ENCODE assay signal across 8 cellular contexts in genomic region chr3:28348637-28349396, GRCh38. TPM values are rescaled to one million over a fixed set of nuclear protein-coding genes. Genes with fewer than 3 reads are reported as not detected.
DNase-seq lines count a peak whose midpoint lies in the region; ATAC-seq and TF ChIP-seq lines count a peak whose summit lies in the region.

A gene with protein sequence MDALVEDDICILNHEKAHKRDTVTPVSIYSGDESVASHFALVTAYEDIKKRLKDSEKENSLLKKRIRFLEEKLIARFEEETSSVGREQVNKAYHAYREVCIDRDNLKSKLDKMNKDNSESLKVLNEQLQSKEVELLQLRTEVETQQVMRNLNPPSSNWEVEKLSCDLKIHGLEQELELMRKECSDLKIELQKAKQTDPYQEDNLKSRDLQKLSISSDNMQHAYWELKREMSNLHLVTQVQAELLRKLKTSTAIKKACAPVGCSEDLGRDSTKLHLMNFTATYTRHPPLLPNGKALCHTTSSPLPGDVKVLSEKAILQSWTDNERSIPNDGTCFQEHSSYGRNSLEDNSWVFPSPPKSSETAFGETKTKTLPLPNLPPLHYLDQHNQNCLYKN (minus strand): TSS chr3:28348824. CDS start chr3:28340617, 8,207 bp downstream.
ZCWPW2 (plus strand) TSS chr3:28348721; CDS start chr3:28413069, 64,348 bp downstream.

- no peak for TF ChIP-seq CTCF in WTC11 (IDR thresholded peaks at IDR 0.05)

- CTCF ChIA-PET in WTC11 (lab: Charles Lee) = interaction anchor here (0.8 to 2.1 kb wide), 9 partner anchors 9 to 637 kb away, joined by 3 to 8 read pairs (median 4); partner anchors contain the start of gene EOMES

- POLR2A ChIA-PET in WTC11 (lab: Charles Lee) = interaction anchor here (0.6 to 1.3 kb wide), 7 partner anchors 11 to 1410 kb away, joined by 3 to 5 read pairs (median 4); partner anchors contain the start of gene CMC1

- peaks cover 7% of the 10 kb centered on the region for H3K9me3 Mint-ChIP-seq in WTC11

- H3K27ac ChIP-seq in caudate nucleus (ENCODE audit: low read depth, low read length) = peak within 1 kb of the TSS; percentile 96

- ATAC-seq in GM18907 (IDR thresholded peaks at IDR 0.05; ENCODE audit: unreplicated experiment) (peak; percentile 94), HG03159 (IDR thresholded peaks at IDR 0.05; ENCODE audit: unreplicated experiment) (peak; percentile 85), WTC11 (peak; percentile 85)

- peaks cover 7% of the 10 kb centered on the region for H3K36me3 Mint-ChIP-seq in WTC11

- H3K4me1 Mint-ChIP-seq in WTC11 = peaks cover 27% of the 10 kb centered on the region

- DNase-seq in AG08396 (ENCODE audit: low spot score) (peak; percentile 90), NCI-H2227 (lab: John Stamatoyannopoulos, UW; ENCODE audit: unreplicated experiment) (peak; percentile 93), WTC11 (ENCODE audit: low spot score) (peak; percentile 89), caudate nucleus (lab: John Stamatoyannopoulos, UW) (peak; percentile 3 to 94 (median 87)), inferior parietal cortex (ENCODE audit: extremely low spot score) (peak; percentile 91)
- peak; percentile 82 to 89 for DNase-seq in stimulated activated CD4-positive, alpha-beta T cell treated with anti-CD3 and anti-CD28 coated beads, Interleukin-12 subunit alpha, Interleukin-12 subunit beta, amount 100 ng/mL, for 24 hours (ENCODE audit: low read depth in 2 of 2)

- H3K4me3 Mint-ChIP-seq in WTC11 = peak within 1 kb of the TSS; percentile 91

- H3K27ac Mint-ChIP-seq in WTC11 = peak within 1 kb of the TSS; percentile 90

- no peaks in the 10 kb centered on the region for H3K27me3 Mint-ChIP-seq in WTC11 (ENCODE audit: low read depth)

TF ChIP-seq in WTC11, 78 proteins besides CTCF, POLR2A, EP300 and RAD21 (continues in another document):
- TF ChIP-seq JUN (CRISPR knock-in tag; IDR thresholded peaks at IDR 0.05) (peak; percentile 19; the same call in 1 of the 2 replicates), ETV6 (CRISPR knock-in tag; IDR thresholded peaks at IDR 0.05) (peak; percentile 85), NR3C1 (CRISPR knock-in tag; conservative IDR thresholded peaks at IDR 0.05; ENCODE audit: low read depth) (no peak; the same call in 1 of the 2 replicates), FOXJ3 (CRISPR knock-in tag; IDR thresholded peaks at IDR 0.05; ENCODE audit: borderline replicate concordance) (no peak), ZNF396 (CRISPR knock-in tag; IDR thresholded peaks at IDR 0.05; ENCODE audit: borderline replicate concordance) (no peak), TEAD1 (CRISPR knock-in tag; IDR thresholded peaks at IDR 0.05) (peak; percentile 16), NR2C2 (CRISPR knock-in tag; IDR thresholded peaks at IDR 0.05) (no peak), ZNF425 (CRISPR knock-in tag; conservative IDR thresholded peaks at IDR 0.05) (no peak), FOXP1 (CRISPR knock-in tag; IDR thresholded peaks at IDR 0.05; ENCODE audit: borderline replicate concordance) (peak; percentile 75), ZNF416 (CRISPR knock-in tag; IDR thresholded peaks at IDR 0.05) (0 out of 2 replicates have a peak, but pooled peaks have one; percentile 60), E2F5 (CRISPR knock-in tag; IDR thresholded peaks at IDR 0.05) (no peak; the same call in 1 of the 2 replicates), RORB (CRISPR knock-in tag; IDR thresholded peaks at IDR 0.05) (no peak), ATF1 (CRISPR knock-in tag; IDR thresholded peaks at IDR 0.05) (no peak), ZNF121 (CRISPR knock-in tag; IDR thresholded peaks at IDR 0.05) (peak; percentile 37; the same call in 1 of the 2 replicates), ZNF317 (CRISPR knock-in tag; IDR thresholded peaks at IDR 0.05; ENCODE audit: borderline replicate concordance, low read depth) (no peak), CREM (CRISPR knock-in tag; IDR thresholded peaks at IDR 0.05) (peak; percentile 83), IRF2 (CRISPR knock-in tag; IDR thresholded peaks at IDR 0.05; ENCODE audit: borderline replicate concordance, low read depth) (no peak), GABPB1 (CRISPR knock-in tag; IDR thresholded peaks at IDR 0.05) (peak; percentile 71), ZNF263 (CRISPR knock-in tag; IDR thresholded peaks at IDR 0.05; ENCODE audit: low read depth) (no peak), ELF4 (CRISPR knock-in tag; IDR thresholded peaks at IDR 0.05; ENCODE audit: low read depth) (no peak), NFYB (CRISPR knock-in tag; conservative IDR thresholded peaks at IDR 0.05; ENCODE audit: low read depth) (no peak), JAZF1 (CRISPR knock-in tag; IDR thresholded peaks at IDR 0.05) (no peak), ESRRA (CRISPR knock-in tag; IDR thresholded peaks at IDR 0.05; ENCODE audit: borderline replicate concordance) (0 out of 2 replicates have a peak, but pooled peaks have one; percentile 54), SP1 (CRISPR knock-in tag; conservative IDR thresholded peaks at IDR 0.05) (peak; percentile 95), SMAD4 (CRISPR knock-in tag; IDR thresholded peaks at IDR 0.05) (no peak)
- TF ChIP-seq, protein P1, sequence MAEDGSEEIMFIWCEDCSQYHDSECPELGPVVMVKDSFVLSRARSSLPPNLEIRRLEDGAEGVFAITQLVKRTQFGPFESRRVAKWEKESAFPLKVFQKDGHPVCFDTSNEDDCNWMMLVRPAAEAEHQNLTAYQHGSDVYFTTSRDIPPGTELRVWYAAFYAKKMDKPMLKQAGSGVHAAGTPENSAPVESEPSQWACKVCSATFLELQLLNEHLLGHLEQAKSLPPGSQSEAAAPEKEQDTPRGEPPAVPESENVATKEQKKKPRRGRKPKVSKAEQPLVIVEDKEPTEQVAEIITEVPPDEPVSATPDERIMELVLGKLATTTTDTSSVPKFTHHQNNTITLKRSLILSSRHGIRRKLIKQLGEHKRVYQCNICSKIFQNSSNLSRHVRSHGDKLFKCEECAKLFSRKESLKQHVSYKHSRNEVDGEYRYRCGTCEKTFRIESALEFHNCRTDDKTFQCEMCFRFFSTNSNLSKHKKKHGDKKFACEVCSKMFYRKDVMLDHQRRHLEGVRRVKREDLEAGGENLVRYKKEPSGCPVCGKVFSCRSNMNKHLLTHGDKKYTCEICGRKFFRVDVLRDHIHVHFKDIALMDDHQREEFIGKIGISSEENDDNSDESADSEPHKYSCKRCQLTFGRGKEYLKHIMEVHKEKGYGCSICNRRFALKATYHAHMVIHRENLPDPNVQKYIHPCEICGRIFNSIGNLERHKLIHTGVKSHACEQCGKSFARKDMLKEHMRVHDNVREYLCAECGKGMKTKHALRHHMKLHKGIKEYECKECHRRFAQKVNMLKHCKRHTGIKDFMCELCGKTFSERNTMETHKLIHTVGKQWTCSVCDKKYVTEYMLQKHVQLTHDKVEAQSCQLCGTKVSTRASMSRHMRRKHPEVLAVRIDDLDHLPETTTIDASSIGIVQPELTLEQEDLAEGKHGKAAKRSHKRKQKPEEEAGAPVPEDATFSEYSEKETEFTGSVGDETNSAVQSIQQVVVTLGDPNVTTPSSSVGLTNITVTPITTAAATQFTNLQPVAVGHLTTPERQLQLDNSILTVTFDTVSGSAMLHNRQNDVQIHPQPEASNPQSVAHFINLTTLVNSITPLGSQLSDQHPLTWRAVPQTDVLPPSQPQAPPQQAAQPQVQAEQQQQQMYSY (CRISPR knock-in tag; IDR thresholded peaks at IDR 0.05) = no peak
- TF ChIP-seq, protein P2, sequence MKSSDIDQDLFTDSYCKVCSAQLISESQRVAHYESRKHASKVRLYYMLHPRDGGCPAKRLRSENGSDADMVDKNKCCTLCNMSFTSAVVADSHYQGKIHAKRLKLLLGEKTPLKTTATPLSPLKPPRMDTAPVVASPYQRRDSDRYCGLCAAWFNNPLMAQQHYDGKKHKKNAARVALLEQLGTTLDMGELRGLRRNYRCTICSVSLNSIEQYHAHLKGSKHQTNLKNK (CRISPR knock-in tag; IDR thresholded peaks at IDR 0.05) = no peak
- TF ChIP-seq, protein P3, sequence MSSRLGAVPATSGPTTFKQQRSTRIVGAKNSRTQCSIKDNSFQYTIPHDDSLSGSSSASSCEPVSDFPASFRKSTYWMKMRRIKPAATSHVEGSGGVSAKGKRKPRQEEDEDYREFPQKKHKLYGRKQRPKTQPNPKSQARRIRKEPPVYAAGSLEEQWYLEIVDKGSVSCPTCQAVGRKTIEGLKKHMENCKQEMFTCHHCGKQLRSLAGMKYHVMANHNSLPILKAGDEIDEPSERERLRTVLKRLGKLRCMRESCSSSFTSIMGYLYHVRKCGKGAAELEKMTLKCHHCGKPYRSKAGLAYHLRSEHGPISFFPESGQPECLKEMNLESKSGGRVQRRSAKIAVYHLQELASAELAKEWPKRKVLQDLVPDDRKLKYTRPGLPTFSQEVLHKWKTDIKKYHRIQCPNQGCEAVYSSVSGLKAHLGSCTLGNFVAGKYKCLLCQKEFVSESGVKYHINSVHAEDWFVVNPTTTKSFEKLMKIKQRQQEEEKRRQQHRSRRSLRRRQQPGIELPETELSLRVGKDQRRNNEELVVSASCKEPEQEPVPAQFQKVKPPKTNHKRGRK (CRISPR knock-in tag; IDR thresholded peaks at IDR 0.05; ENCODE audit: borderline replicate concordance) = no peak

RNA-seq across cellular contexts. Expression of the first gene that starts in this region (rescaled TPM):
- 31.3 to 38.5 TPM (median 35.7 TPM) in 3 replicates for total RNA-seq in WTC11 (2021)

RNA-seq across cellular contexts. Expression of gene ZCWPW2, which starts in this region (rescaled TPM):
- 0.22 to 0.34 TPM (median 0.27 TPM) in 3 replicates for total RNA-seq in WTC11 (2021)

Comparison
In these comparisons a context has a peak if more than half of its experiments do, and no peak if none do; other contexts are left out.
1. Peak in every context shown above with its lines: DNase-seq, ATAC-seq and H3K27ac ChIP-seq.